Comparison of ENCODE assay signal across 8 cellular contexts in the genomic region with DNA sequence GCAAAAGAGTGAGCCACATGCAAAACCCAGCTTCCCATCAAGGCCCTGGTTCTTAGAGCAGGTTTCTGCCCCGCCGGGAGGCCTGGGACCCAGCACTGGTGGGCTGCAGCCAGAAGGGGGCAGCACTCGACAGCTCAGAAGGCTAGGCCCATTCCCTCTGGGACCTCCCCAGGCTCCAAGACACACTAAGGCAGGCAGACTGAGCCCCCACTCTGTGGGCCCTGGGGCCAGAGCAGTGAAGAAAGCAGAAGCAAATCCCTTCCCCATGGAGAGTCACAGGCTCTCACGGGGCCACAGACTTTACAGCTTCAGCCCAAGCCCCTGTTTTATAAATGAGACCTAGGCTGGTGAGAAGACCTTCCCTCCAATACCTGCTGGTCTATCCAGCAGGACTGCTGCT.
DNase-seq lines count a peak whose midpoint lies in the region; ATAC-seq, FAIRE-seq and TF ChIP-seq lines count a peak whose summit lies in the region.

No MANE protein-coding gene starts in this region.

- H3K36me3 Mint-ChIP-seq in activated T-helper 2 cell treated with anti-CD3 and anti-CD28 coated beads, Interferon-gamma antibody, Interleukin-2, Interleukin-4, amounts not matched to agents 10 μg/mL and 5 μg/mL and 100 μg/mL, durations not matched to agents 14 hours and 24 hours and 36 hours (ENCODE audit: low read depth), result peaks cover 13% of the 10 kb centered on the region

- DNase-seq in GDM1 (lab: John Stamatoyannopoulos, UW) (peak; percentile 62), HUDEP-2 (lab: John Stamatoyannopoulos, UW; ENCODE audit: unreplicated experiment in 76 of 76) (peak in 73 of 76 experiments; percentile 17 to 86 (median 69)), RPMI7951 (ENCODE audit: low read depth) (peak; percentile 57), globus pallidus (ENCODE audit: low spot score) (peak; percentile 60), pancreas (peak; percentile 30 to 88 (median 72)), upper lobe of right lung (peak; percentile 88)
- peak; percentile 34 for DNase-seq in activated T-helper 2 cell treated with anti-CD3 and anti-CD28 coated beads, Interferon-gamma antibody, Interleukin-2, Interleukin-4, amounts not matched to agents 10 μg/mL and 5 μg/mL and 100 μg/mL, durations not matched to agents 14 hours and 24 hours and 36 hours (ENCODE audit: low spot score)

- H3K27ac ChIP-seq in pancreas, result no peak overlapping the region
- H3K27ac ChIP-seq in upper lobe of right lung, result no peak overlapping the region

- WGBS in pancreas, 2 donors, result 46 to 48% methylated on average over 4 of the region's 4 CpGs

- H3K4me1 ChIP-seq in pancreas (no peaks in the 10 kb centered on the region), upper lobe of right lung (peaks cover 6% of the 10 kb centered on the region)

- FAIRE-seq in pancreas (lab: Jason Lieb, UNC), result no peak

- ATAC-seq in GM21576 (IDR thresholded peaks at IDR 0.05; ENCODE audit: unreplicated experiment), result peak; percentile 95
- ATAC-seq in pancreas, result peak; percentile 57 to 87 (median 82)
- peak; percentile 94 for ATAC-seq in upper lobe of right lung

- no peak overlapping the region for H3K27ac Mint-ChIP-seq in activated T-helper 2 cell treated with anti-CD3 and anti-CD28 coated beads, Interferon-gamma antibody, Interleukin-2, Interleukin-4, amounts not matched to agents 10 μg/mL and 5 μg/mL and 100 μg/mL, durations not matched to agents 14 hours and 24 hours and 36 hours

- no peaks in the 10 kb centered on the region for H3K27me3 ChIP-seq in pancreas
- H3K27me3 ChIP-seq in upper lobe of right lung, result no peaks in the 10 kb centered on the region

- intact Hi-C loops in activated T-helper 2 cell treated with anti-CD3 and anti-CD28 coated beads, Interferon-gamma antibody, Interleukin-2, Interleukin-4, amounts not matched to agents 10 μg/mL and 5 μg/mL and 100 μg/mL, durations not matched to agents 14 hours and 24 hours and 36 hours (cut with micrococcal nuclease), result loop anchor here (2.0 kb wide), 1 partner anchor 109 kb away; a partner anchor contains a TSS
- intact Hi-C loops in pancreas (cut with DNase I) (loop anchor here in 2 of 3 donors (5.0 kb wide), 3 partner anchors 185 to 210 kb away; no protein-coding TSS in a partner anchor), upper lobe of right lung (cut with DNase I) (loop anchor here (2.0 kb wide), 1 partner anchor 213 kb away; no protein-coding TSS in a partner anchor)

- no peaks in the 10 kb centered on the region for H3K27me3 Mint-ChIP-seq in activated T-helper 2 cell treated with anti-CD3 and anti-CD28 coated beads, Interferon-gamma antibody, Interleukin-2, Interleukin-4, amounts not matched to agents 10 μg/mL and 5 μg/mL and 100 μg/mL, durations not matched to agents 14 hours and 24 hours and 36 hours (ENCODE audit: low read depth)

- TF ChIP-seq CTCF in pancreas (IDR thresholded peaks at IDR 0.05), result peak; percentile 47 to 88 (median 71)
- peak; percentile 89 for TF ChIP-seq CTCF in upper lobe of right lung (IDR thresholded peaks at IDR 0.05)

- H3K36me3 ChIP-seq in pancreas (no peaks in the 10 kb centered on the region), upper lobe of right lung (peaks cover 9% of the 10 kb centered on the region)

- H3K4me3 Mint-ChIP-seq in activated T-helper 2 cell treated with anti-CD3 and anti-CD28 coated beads, Interferon-gamma antibody, Interleukin-2, Interleukin-4, amounts not matched to agents 10 μg/mL and 5 μg/mL and 100 μg/mL, durations not matched to agents 14 hours and 24 hours and 36 hours (ENCODE audit: low read depth), result no peak overlapping the region

- no peaks in the 10 kb centered on the region for H3K9me3 ChIP-seq in pancreas
- no peaks in the 10 kb centered on the region for H3K9me3 ChIP-seq in upper lobe of right lung

- H3K4me3 ChIP-seq in pancreas (no peak overlapping the region), upper lobe of right lung (no peak overlapping the region)

- H3K9me3 Mint-ChIP-seq in activated T-helper 2 cell treated with anti-CD3 and anti-CD28 coated beads, Interferon-gamma antibody, Interleukin-2, Interleukin-4, amounts not matched to agents 10 μg/mL and 5 μg/mL and 100 μg/mL, durations not matched to agents 14 hours and 24 hours and 36 hours, result no peaks in the 10 kb centered on the region

- peaks cover 7% of the 10 kb centered on the region for H3K4me1 Mint-ChIP-seq in activated T-helper 2 cell treated with anti-CD3 and anti-CD28 coated beads, Interferon-gamma antibody, Interleukin-2, Interleukin-4, amounts not matched to agents 10 μg/mL and 5 μg/mL and 100 μg/mL, durations not matched to agents 14 hours and 24 hours and 36 hours (ENCODE audit: low read depth)

Comparison
In these comparisons a context has a peak if more than half of its experiments do, and no peak if none do; other contexts are left out.
1. DNase-seq: peak in every context shown above with its lines; median percentile 88 in upper lobe of right lung; 72 in pancreas; 69 in HUDEP-2; 62 in GDM1; 60 in globus pallidus; 57 in RPMI7951; 34 in activated T-helper 2 cell treated with anti-CD3 and anti-CD28 coated beads, Interferon-gamma antibody, Interleukin-2, Interleukin-4, amounts not matched to agents 10 μg/mL and 5 μg/mL and 100 μg/mL, durations not matched to agents 14 hours and 24 hours and 36 hours.